ENCODE assay signal across 16 cellular contexts in the genomic region with DNA sequence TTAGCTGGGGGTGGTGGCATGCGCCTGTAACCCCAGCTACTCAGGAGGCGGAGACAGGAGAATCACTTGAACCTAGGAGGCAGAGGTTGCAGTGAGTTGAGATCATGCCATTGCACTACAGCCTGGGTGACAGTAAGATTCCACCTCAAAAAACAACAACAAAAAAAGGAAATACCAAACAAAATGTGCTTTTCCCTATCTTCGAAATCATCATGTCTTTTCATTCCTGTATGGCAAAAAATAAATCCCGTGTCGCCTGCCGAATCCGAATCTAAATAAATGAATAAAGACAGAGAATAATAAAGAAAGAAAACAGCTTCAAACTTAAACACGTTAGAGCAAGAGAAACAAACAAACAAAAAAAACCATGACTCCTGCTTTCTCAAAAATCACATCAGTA. TPM values are rescaled to one million over a fixed set of nuclear protein-coding genes. Genes with fewer than 3 reads are reported as not detected.
DNase-seq lines count a peak whose midpoint lies in the region; ATAC-seq, FAIRE-seq and TF ChIP-seq lines count a peak whose summit lies in the region.
"Had no signal": no experiment of that assay in that cellular context is flagged by ENCODE, and none has a peak within 500 bp of the region (broad histone marks: within the 10 kb centered on the region; RNA-seq: fewer than 3 reads in every experiment).

No MANE protein-coding gene starts in this region.

- no peak overlapping the region for H3K4me3 Mint-ChIP-seq in stimulated activated naive CD8-positive, alpha-beta T cell treated with anti-CD3 and anti-CD28 coated beads, Interleukin-15, Interleukin-2, amounts not matched to agents 100 ng/mL and 50 ng/mL, for 24 hours
- no peak overlapping the region for H3K4me3 Mint-ChIP-seq in activated T-helper 2 cell treated with anti-CD3 and anti-CD28 coated beads, Interferon-gamma antibody, Interleukin-2, Interleukin-4, amounts not matched to agents 10 μg/mL and 5 μg/mL and 100 μg/mL, durations not matched to agents 14 hours and 24 hours and 36 hours (ENCODE audit: low read depth)
- H3K4me3 Mint-ChIP-seq: activated CD8-positive, alpha-beta T cell treated with anti-CD3 and anti-CD28 coated beads, Interleukin-2, amount 10 ng/mL, durations not matched to agents 7 days and 5 days; activated naive CD4-positive, alpha-beta T cell treated with anti-CD3 and anti-CD28 coated beads, Interleukin-2, amount 10 ng/mL, durations not matched to agents 7 days and 5 days had no signal

- intact Hi-C loops in activated T-helper 2 cell treated with anti-CD3 and anti-CD28 coated beads, Interferon-gamma antibody, Interleukin-2, Interleukin-4, amounts not matched to agents 10 μg/mL and 5 μg/mL and 100 μg/mL, durations not matched to agents 14 hours and 24 hours and 36 hours (cut with micrococcal nuclease) = no loop called here
- intact Hi-C loops in vagina (cut with DNase I) (no loop called here), esophagus squamous epithelium (cut with DNase I) (no loop called here)

- 73% methylated on average over 8 of the region's 8 CpGs for WGBS in esophagus squamous epithelium, 2 donors

- H3K27me3 ChIP-seq in keratinocyte (ENCODE audit: control insufficient read depth, extremely low read depth, insufficient read depth, low read length) = no peaks in the 10 kb centered on the region
- no peaks in the 10 kb centered on the region for H3K27me3 ChIP-seq in vagina
- H3K27me3 ChIP-seq in esophagus squamous epithelium = no peaks in the 10 kb centered on the region
- H3K27me3 ChIP-seq: ovary, Peyer's patch had no signal

- no peaks in the 10 kb centered on the region for H4K20me1 ChIP-seq in keratinocyte (ENCODE audit: control insufficient read depth, extremely low read depth, insufficient read depth, low read length)

- no peaks in the 10 kb centered on the region for H3K27me3 Mint-ChIP-seq in stimulated activated naive CD8-positive, alpha-beta T cell treated with anti-CD3 and anti-CD28 coated beads, Interleukin-15, Interleukin-2, amounts not matched to agents 100 ng/mL and 50 ng/mL, for 24 hours
- H3K27me3 Mint-ChIP-seq in activated T-helper 2 cell treated with anti-CD3 and anti-CD28 coated beads, Interferon-gamma antibody, Interleukin-2, Interleukin-4, amounts not matched to agents 10 μg/mL and 5 μg/mL and 100 μg/mL, durations not matched to agents 14 hours and 24 hours and 36 hours (ENCODE audit: low read depth) = no peaks in the 10 kb centered on the region
- H3K27me3 Mint-ChIP-seq: activated naive CD4-positive, alpha-beta T cell treated with anti-CD3 and anti-CD28 coated beads, Interleukin-2, amount 10 ng/mL, durations not matched to agents 7 days and 5 days had no signal

- H3K9ac ChIP-seq in keratinocyte (ENCODE audit: control insufficient read depth, extremely low read depth, insufficient read depth, low read length) = no peak overlapping the region

- H3K9me3 ChIP-seq in keratinocyte (ENCODE audit: control insufficient read depth, low read depth, low read length) = no peaks in the 10 kb centered on the region
- no peaks in the 10 kb centered on the region for H3K9me3 ChIP-seq in vagina
- no peaks in the 10 kb centered on the region for H3K9me3 ChIP-seq in esophagus squamous epithelium
- H3K9me3 ChIP-seq: lower lobe of right lung, ovary, Peyer's patch had no signal

- in situ Hi-C loops in GM13976 (cut with MboI; ENCODE audit: low sequenced_read_pairs, unreplicated experiment) = no loop called here

- H3K4me2 ChIP-seq in keratinocyte (ENCODE audit: control insufficient read depth, extremely low read depth, insufficient read depth, low read depth, low read length) = no peak overlapping the region

- peaks cover 92% of the 10 kb centered on the region for H3K79me2 ChIP-seq in keratinocyte (ENCODE audit: control insufficient read depth, insufficient read depth, low read length)

- H3K4me1 ChIP-seq in keratinocyte (ENCODE audit: control insufficient read depth, extremely low read depth, insufficient read depth, low read length) = peaks cover 40% of the 10 kb centered on the region
- peaks cover 53% of the 10 kb centered on the region for H3K4me1 ChIP-seq in vagina
- H3K4me1 ChIP-seq in esophagus squamous epithelium = peaks cover 25 to 87% (median 35%) of the 10 kb centered on the region in 3 donors

- FAIRE-seq in keratinocyte (lab: Jason Lieb, UNC) = no peak

- TF ChIP-seq POLR2A in vagina (IDR thresholded peaks at IDR 0.05) (no peak), esophagus squamous epithelium (IDR thresholded peaks at IDR 0.05) (no peak)

- H2AFZ ChIP-seq in keratinocyte (ENCODE audit: control insufficient read depth, low read length) = no peak overlapping the region

- H3K4me3 ChIP-seq in keratinocyte (ENCODE audit: control insufficient read depth in 2 of 3, extremely low read depth in 1 of 3, insufficient read depth in 2 of 3, low read depth in 1 of 3, low read length in 3 of 3) (no peak overlapping the region), vagina (no peak overlapping the region), esophagus squamous epithelium (no peak overlapping the region)
- H3K4me3 ChIP-seq: lower lobe of right lung, ovary, Peyer's patch had no signal

- no peak for TF ChIP-seq CTCF in keratinocyte (optimal IDR thresholded peaks at IDR 0.05 in 1 of 3, IDR thresholded peaks at IDR 0.05 in 1 of 3, conservative IDR thresholded peaks at IDR 0.05 in 1 of 3; ENCODE audit: extremely low read depth in 1 of 3, insufficient read depth in 2 of 3, low read length in 3 of 3)
- TF ChIP-seq CTCF in GM13976 (IDR thresholded peaks at IDR 0.05; ENCODE audit: borderline replicate concordance, control extremely low read depth, extremely low read depth, insufficient read depth, missing control alignments) = no peak
- no peak for TF ChIP-seq CTCF in vagina (IDR thresholded peaks at IDR 0.05)
- no peak for TF ChIP-seq CTCF in esophagus squamous epithelium (IDR thresholded peaks at IDR 0.05)

- peaks cover 80% of the 10 kb centered on the region for H3K4me1 Mint-ChIP-seq in stimulated activated naive CD8-positive, alpha-beta T cell treated with anti-CD3 and anti-CD28 coated beads, Interleukin-15, Interleukin-2, amounts not matched to agents 100 ng/mL and 50 ng/mL, for 24 hours (ENCODE audit: low read depth)
- H3K4me1 Mint-ChIP-seq in activated T-helper 2 cell treated with anti-CD3 and anti-CD28 coated beads, Interferon-gamma antibody, Interleukin-2, Interleukin-4, amounts not matched to agents 10 μg/mL and 5 μg/mL and 100 μg/mL, durations not matched to agents 14 hours and 24 hours and 36 hours (ENCODE audit: low read depth) = peaks cover 57% of the 10 kb centered on the region

- peak overlapping the region; percentile 86 for H3K27ac Mint-ChIP-seq in stimulated activated naive CD8-positive, alpha-beta T cell treated with anti-CD3 and anti-CD28 coated beads, Interleukin-15, Interleukin-2, amounts not matched to agents 100 ng/mL and 50 ng/mL, for 24 hours
- peak overlapping the region; percentile 80 for H3K27ac Mint-ChIP-seq in activated T-helper 2 cell treated with anti-CD3 and anti-CD28 coated beads, Interferon-gamma antibody, Interleukin-2, Interleukin-4, amounts not matched to agents 10 μg/mL and 5 μg/mL and 100 μg/mL, durations not matched to agents 14 hours and 24 hours and 36 hours
- H3K27ac Mint-ChIP-seq: activated naive CD4-positive, alpha-beta T cell treated with anti-CD3 and anti-CD28 coated beads, Interleukin-2, amount 10 ng/mL, durations not matched to agents 7 days and 5 days had no signal

- dilution Hi-C loops in keratinocyte (cut with MboI; ENCODE audit: extremely low pct_ligation_motif_present, low sequenced_read_pairs) = no loop called here

- no peaks in the 10 kb centered on the region for H3K9me3 Mint-ChIP-seq in stimulated activated naive CD8-positive, alpha-beta T cell treated with anti-CD3 and anti-CD28 coated beads, Interleukin-15, Interleukin-2, amounts not matched to agents 100 ng/mL and 50 ng/mL, for 24 hours
- no peaks in the 10 kb centered on the region for H3K9me3 Mint-ChIP-seq in activated T-helper 2 cell treated with anti-CD3 and anti-CD28 coated beads, Interferon-gamma antibody, Interleukin-2, Interleukin-4, amounts not matched to agents 10 μg/mL and 5 μg/mL and 100 μg/mL, durations not matched to agents 14 hours and 24 hours and 36 hours
- H3K9me3 Mint-ChIP-seq: activated naive CD4-positive, alpha-beta T cell treated with anti-CD3 and anti-CD28 coated beads, Interleukin-2, amount 10 ng/mL, durations not matched to agents 7 days and 5 days had no signal

- H3K36me3 ChIP-seq in keratinocyte (ENCODE audit: control insufficient read depth in 2 of 2, extremely low read depth in 1 of 2, insufficient read depth in 2 of 2, low read length in 2 of 2) = no peaks in the 10 kb centered on the region
- H3K36me3 ChIP-seq in vagina = no peaks in the 10 kb centered on the region
- no peaks in the 10 kb centered on the region for H3K36me3 ChIP-seq in esophagus squamous epithelium
- H3K36me3 ChIP-seq: lower lobe of right lung, ovary, Peyer's patch had no signal

- DNase-seq in stimulated activated naive CD8-positive, alpha-beta T cell treated with anti-CD3 and anti-CD28 coated beads, Interleukin-15, Interleukin-2, amounts not matched to agents 100 U/mL and 50 U/mL, for 24 hours = no peak
- no peak for DNase-seq in activated T-helper 2 cell treated with anti-CD3 and anti-CD28 coated beads, Interferon-gamma antibody, Interleukin-2, Interleukin-4, amounts not matched to agents 10 μg/mL and 5 μg/mL and 100 μg/mL, durations not matched to agents 14 hours and 24 hours and 36 hours (ENCODE audit: low spot score)
- DNase-seq in keratinocyte (ENCODE audit: low read depth, low spot score) = no peak
- DNase-seq in GM13976 (ENCODE audit: low spot score) = no peak
- no peak for DNase-seq in vagina (ENCODE audit: extremely low spot score in 2 of 2)
- DNase-seq in esophagus squamous epithelium (lab: John Stamatoyannopoulos, UW) = no peak
- DNase-seq: activated CD8-positive, alpha-beta T cell treated with anti-CD3 and anti-CD28 coated beads, Interleukin-2, amount 10 ng/mL, durations not matched to agents 7 days and 5 days; activated naive CD4-positive, alpha-beta T cell treated with anti-CD3 and anti-CD28 coated beads, Interleukin-2, amount 10 ng/mL, durations not matched to agents 7 days and 5 days; central memory CD4-positive, alpha-beta T cell; DMS79; lower lobe of right lung; NCI-H510A treated with DMSO at 0.1 percent for 48 hours; ovary; Peyer's patch had no signal

- peaks cover 20% of the 10 kb centered on the region for H3K36me3 Mint-ChIP-seq in stimulated activated naive CD8-positive, alpha-beta T cell treated with anti-CD3 and anti-CD28 coated beads, Interleukin-15, Interleukin-2, amounts not matched to agents 100 ng/mL and 50 ng/mL, for 24 hours (ENCODE audit: low read depth)
- peaks cover 20% of the 10 kb centered on the region for H3K36me3 Mint-ChIP-seq in activated T-helper 2 cell treated with anti-CD3 and anti-CD28 coated beads, Interferon-gamma antibody, Interleukin-2, Interleukin-4, amounts not matched to agents 10 μg/mL and 5 μg/mL and 100 μg/mL, durations not matched to agents 14 hours and 24 hours and 36 hours (ENCODE audit: low read depth)
- H3K36me3 Mint-ChIP-seq: activated naive CD4-positive, alpha-beta T cell treated with anti-CD3 and anti-CD28 coated beads, Interleukin-2, amount 10 ng/mL, durations not matched to agents 7 days and 5 days had no signal

- ATAC-seq in stimulated activated naive CD8-positive, alpha-beta T cell treated with anti-CD3 and anti-CD28 coated beads, Interleukin-15, Interleukin-2, amounts not matched to agents 100 U/mL and 50 U/mL, for 24 hours = no peak
- ATAC-seq in HG02642 (IDR thresholded peaks at IDR 0.05; ENCODE audit: poor library complexity, unreplicated experiment) = no peak
- ATAC-seq: activated CD8-positive, alpha-beta T cell treated with anti-CD3 and anti-CD28 coated beads, Interleukin-2, amount 10 ng/mL, durations not matched to agents 7 days and 5 days; lower lobe of right lung had no signal

- H3K9me1 ChIP-seq in keratinocyte (ENCODE audit: control insufficient read depth, extremely low read depth, insufficient read depth, low read length) = peaks cover 6% of the 10 kb centered on the region

- H3K27ac ChIP-seq in keratinocyte (ENCODE audit: control insufficient read depth, insufficient read depth, low read length) (peak overlapping the region; percentile 71), vagina (no peak overlapping the region), esophagus squamous epithelium (peak overlapping the region in 2 of 4 donors; percentile 26 to 31)
- H3K27ac ChIP-seq: lower lobe of right lung, ovary, Peyer's patch had no signal

RNA-seq across cellular contexts. Expression of a gene that starts 11.8 kb away (rescaled TPM):
- total RNA-seq in activated T-helper 2 cell treated with anti-CD3 and anti-CD28 coated beads, Interferon-gamma antibody, Interleukin-2, Interleukin-4, amounts not matched to agents 10 μg/mL and 5 μg/mL and 100 μg/mL, durations not matched to agents 14 hours and 24 hours and 36 hours = 39.4 TPM in 2 replicates
- 20.1 to 27.8 TPM (median 23.5 TPM) in 3 replicates for polyA plus RNA-seq in keratinocyte
- 3.7 TPM for polyA plus RNA-seq in keratinocyte (2011; ENCODE audit: low read depth)
- 19.5 and 27.6 TPM in 2 replicates for polyA plus RNA-seq in keratinocyte (2011; cell fraction: cytosol; rRNA removed)
- polyA plus RNA-seq in keratinocyte (2011; cell fraction: nucleus; rRNA removed) = 24.8 and 27.3 TPM in 2 replicates
- 9.1 and 16.7 TPM in 2 replicates for polyA plus RNA-seq in keratinocyte (2012; ENCODE audit: low replicate concordance)
- polyA minus RNA-seq in keratinocyte = 21.8 to 23.9 TPM (median 23.2 TPM) in 3 replicates
- 21.5 TPM for polyA minus RNA-seq in keratinocyte (2011; cell fraction: cytosol; rRNA and poly(A)+ RNA removed)
- polyA minus RNA-seq in keratinocyte (2011; cell fraction: nucleus; rRNA and poly(A)+ RNA removed) = 15.6 and 26.1 TPM in 2 replicates
- total RNA-seq in vagina = 17.9 TPM
- total RNA-seq in esophagus squamous epithelium = 10 to 100 TPM; 24.1 to 34.2 (median 25.7) TPM
